Comparison of ENCODE assay signal across 20 cellular contexts in genomic region chr20:2699775-2700413, GRCh38.
"Had no signal": no experiment of that assay in that cellular context is flagged by ENCODE, and none has a peak within 500 bp of the region (broad histone marks: within the 10 kb centered on the region; RNA-seq: fewer than 3 reads in every experiment).

No MANE protein-coding gene starts in this region.

- ATAC-seq: gastroesophageal sphincter, heart left ventricle, left ventricle myocardium superior, right cardiac atrium had no signal

- DNase-seq: activated CD4-positive, alpha-beta T cell treated with anti-CD3 and anti-CD28 coated beads, Interleukin-2, amount 50 U/mL, for 1 hour; activated naive CD4-positive, alpha-beta T cell treated with anti-CD3 and anti-CD28 coated beads, Interleukin-2, amount 50 U/mL, for 16 hours; activated T-cell treated with anti-CD3 and anti-CD28 coated beads, Interleukin-2, amount 50 U/mL, for 1 hour; aorta; brain microvascular endothelial cell; cortex of kidney; effector CD4-positive, alpha-beta T cell; kidney glomerular epithelial cell; left ventricle myocardium superior; naive B cell; right cardiac atrium; stimulated activated CD4-positive, alpha-beta T cell treated with anti-CD3 and anti-CD28 coated beads, Interleukin-15, amount 100 ng/mL, for 24 hours; stimulated activated CD4-positive, alpha-beta T cell treated with anti-CD3 and anti-CD28 coated beads, Interleukin-2, amount 100 ng/mL, for 48 hours; T1000 had no signal

- H3K4me1 ChIP-seq: gastroesophageal sphincter, heart left ventricle, prostate gland, tibial nerve had no signal

- H3K4me3 ChIP-seq: gastroesophageal sphincter, heart left ventricle, neural progenitor cell, prostate gland, skin epidermis, tibial nerve had no signal

- H3K36me3 ChIP-seq: brain microvascular endothelial cell, heart left ventricle, neural progenitor cell, prostate gland, tibial nerve had no signal

- H3K27me3 ChIP-seq: gastroesophageal sphincter had no signal

- H3K27ac ChIP-seq: brain microvascular endothelial cell, gastroesophageal sphincter, heart left ventricle, neural progenitor cell, prostate gland, skin epidermis, tibial nerve had no signal

- H3K9me3 ChIP-seq: gastroesophageal sphincter, heart left ventricle, prostate gland, tibial nerve had no signal
